In the genomic region with DNA sequence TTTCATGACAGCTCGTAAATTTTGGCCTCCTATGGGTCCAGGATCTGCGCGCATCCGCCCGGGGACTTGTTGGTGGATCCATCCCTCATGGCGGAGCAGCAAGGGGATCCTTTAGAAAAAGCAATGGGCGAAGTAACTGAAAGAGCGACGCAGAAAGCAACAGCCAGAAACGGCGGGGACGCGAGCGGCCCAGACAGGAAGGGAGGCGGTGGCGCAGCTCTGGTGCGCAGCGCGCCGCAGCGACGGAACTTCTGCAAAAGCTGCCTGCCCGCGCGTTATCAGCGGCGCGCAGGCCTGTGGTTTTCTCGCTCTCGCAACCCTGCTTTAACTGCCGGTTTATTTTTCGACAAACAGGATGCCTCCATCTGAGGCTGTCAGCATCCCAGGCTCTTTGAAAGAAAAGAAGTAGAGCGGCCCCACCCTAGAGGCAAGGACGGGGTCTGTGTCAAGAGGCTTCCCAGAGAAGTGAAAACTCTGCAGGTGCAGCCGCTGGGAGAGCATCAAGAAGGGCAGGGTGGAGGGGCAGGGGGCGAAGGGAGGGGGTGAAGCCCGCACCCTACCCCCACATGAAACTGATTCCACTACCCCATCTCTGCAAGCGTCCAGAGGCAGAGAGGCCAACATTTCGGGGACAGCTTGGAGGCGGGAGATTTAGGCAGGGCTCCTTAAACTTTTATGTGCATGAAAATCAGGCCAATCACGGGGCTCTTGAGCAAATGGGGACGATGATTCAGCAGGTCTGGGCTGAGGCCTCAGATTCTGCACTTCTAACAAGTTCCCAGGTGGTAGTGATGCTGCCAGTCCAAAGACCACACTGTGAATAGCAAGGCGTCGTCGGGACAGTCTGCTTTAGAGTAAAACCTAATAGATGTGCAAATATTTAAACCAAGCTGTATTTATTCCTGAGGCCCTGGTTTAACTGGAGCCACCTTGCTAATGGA, we compare ENCODE assay signal across 8 cellular contexts. TPM values are rescaled to one million over a fixed set of nuclear protein-coding genes. Genes with fewer than 3 reads are reported as not detected.
DNase-seq lines count a peak whose midpoint lies in the region; ATAC-seq, FAIRE-seq and TF ChIP-seq lines count a peak whose summit lies in the region.

No MANE protein-coding gene starts in this region.

- H3K4me3 ChIP-seq in sigmoid colon: peak overlapping the region in 1 of 4 donors; percentile 14

- TF ChIP-seq CTCF in GM13976 (IDR thresholded peaks at IDR 0.05; ENCODE audit: borderline replicate concordance, control extremely low read depth, extremely low read depth, insufficient read depth, missing control alignments): peak; percentile 4
- no peak for TF ChIP-seq CTCF in sigmoid colon (IDR thresholded peaks at IDR 0.05)

- peak; percentile 82 for ATAC-seq in HG02759 (IDR thresholded peaks at IDR 0.05; ENCODE audit: unreplicated experiment)
- ATAC-seq in left ventricle myocardium superior: peak; percentile 85

- H3K9me3 ChIP-seq in sigmoid colon: no peaks in the 10 kb centered on the region

- no peaks in the 10 kb centered on the region for H3K36me3 ChIP-seq in sigmoid colon

- in situ Hi-C loops in GM13976 (cut with MboI; ENCODE audit: low sequenced_read_pairs, unreplicated experiment): no loop called here

- peak overlapping the region in 1 of 4 donors; percentile 31 for H3K27ac ChIP-seq in sigmoid colon

- no peak for TF ChIP-seq POLR2A in sigmoid colon (IDR thresholded peaks at IDR 0.05)

- no peak for FAIRE-seq in RCC 7860 (lab: Jason Lieb, UNC)

- peaks cover 0 to 10% (median 0%) of the 10 kb centered on the region in 4 donors for H3K4me1 ChIP-seq in sigmoid colon

- no peaks in the 10 kb centered on the region for H3K27me3 ChIP-seq in sigmoid colon

- intact Hi-C loops in left ventricle myocardium superior (cut with micrococcal nuclease): no loop called here
- intact Hi-C loops in sigmoid colon (cut with DNase I): no loop called here

- WGBS in sigmoid colon, 2 donors: 10 to 22% methylated on average over 45 of the region's 45 CpGs

- no peak for TF ChIP-seq EP300 in sigmoid colon (IDR thresholded peaks at IDR 0.05)

- DNase-seq in GM13976 (ENCODE audit: low spot score) (peak; percentile 75), activated gamma-delta T cell treated with Interleukin-2 at 50 U/mL for 16 hours (peak; percentile 86), left ventricle myocardium superior (peak; percentile 80), sigmoid colon (peak; percentile 71), RCC 7860 (ENCODE audit: low spot score) (no peak), NCI-H446 (lab: John Stamatoyannopoulos, UW) (no peak)

TF ChIP-seq in PFSK-1, 5 proteins besides CTCF, POLR2A, EP300 and RAD21:
- TF ChIP-seq POLR2AphosphoS5 (IDR thresholded peaks at IDR 0.05; ENCODE audit: low read depth, low read length) (no peak), FOXP2 (optimal IDR thresholded peaks at IDR 0.05; ENCODE audit: borderline replicate concordance, extremely low read depth, extremely low read length, insufficient read depth) (peak; percentile 10), TAF1 (IDR thresholded peaks at IDR 0.05; ENCODE audit: borderline replicate concordance, insufficient read depth, low read length) (no peak), SIN3A (IDR thresholded peaks at IDR 0.05; ENCODE audit: borderline replicate concordance, insufficient read depth, low read length) (no peak)
- TF ChIP-seq, protein P1, sequence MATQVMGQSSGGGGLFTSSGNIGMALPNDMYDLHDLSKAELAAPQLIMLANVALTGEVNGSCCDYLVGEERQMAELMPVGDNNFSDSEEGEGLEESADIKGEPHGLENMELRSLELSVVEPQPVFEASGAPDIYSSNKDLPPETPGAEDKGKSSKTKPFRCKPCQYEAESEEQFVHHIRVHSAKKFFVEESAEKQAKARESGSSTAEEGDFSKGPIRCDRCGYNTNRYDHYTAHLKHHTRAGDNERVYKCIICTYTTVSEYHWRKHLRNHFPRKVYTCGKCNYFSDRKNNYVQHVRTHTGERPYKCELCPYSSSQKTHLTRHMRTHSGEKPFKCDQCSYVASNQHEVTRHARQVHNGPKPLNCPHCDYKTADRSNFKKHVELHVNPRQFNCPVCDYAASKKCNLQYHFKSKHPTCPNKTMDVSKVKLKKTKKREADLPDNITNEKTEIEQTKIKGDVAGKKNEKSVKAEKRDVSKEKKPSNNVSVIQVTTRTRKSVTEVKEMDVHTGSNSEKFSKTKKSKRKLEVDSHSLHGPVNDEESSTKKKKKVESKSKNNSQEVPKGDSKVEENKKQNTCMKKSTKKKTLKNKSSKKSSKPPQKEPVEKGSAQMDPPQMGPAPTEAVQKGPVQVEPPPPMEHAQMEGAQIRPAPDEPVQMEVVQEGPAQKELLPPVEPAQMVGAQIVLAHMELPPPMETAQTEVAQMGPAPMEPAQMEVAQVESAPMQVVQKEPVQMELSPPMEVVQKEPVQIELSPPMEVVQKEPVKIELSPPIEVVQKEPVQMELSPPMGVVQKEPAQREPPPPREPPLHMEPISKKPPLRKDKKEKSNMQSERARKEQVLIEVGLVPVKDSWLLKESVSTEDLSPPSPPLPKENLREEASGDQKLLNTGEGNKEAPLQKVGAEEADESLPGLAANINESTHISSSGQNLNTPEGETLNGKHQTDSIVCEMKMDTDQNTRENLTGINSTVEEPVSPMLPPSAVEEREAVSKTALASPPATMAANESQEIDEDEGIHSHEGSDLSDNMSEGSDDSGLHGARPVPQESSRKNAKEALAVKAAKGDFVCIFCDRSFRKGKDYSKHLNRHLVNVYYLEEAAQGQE (IDR thresholded peaks at IDR 0.05; ENCODE audit: insufficient read depth in 1 of 2, low read depth in 2 of 2, low read length in 2 of 2): no peak
TF ChIP-seq in PFSK-1: peak in this region for 1.

RNA-seq across cellular contexts. Expression of gene RUNX1, which starts 22.2 kb away (rescaled TPM):
- 22.7 TPM for polyA plus RNA-seq in PFSK-1 (2012; ENCODE audit: insufficient read length, low read depth)
- total RNA-seq in left ventricle myocardium superior (2.2 TPM), sigmoid colon (10 to 100 TPM in 1 of 4 donors, 1 to 10 TPM in 3; 5.7 to 23.3 (median 8.4) TPM)
- 10 to 100 TPM in 1 of 3 donors, 1 to 10 TPM in 2; 2.8 to 11.9 (median 4.2) TPM for polyA plus RNA-seq in sigmoid colon

Comparison
In these comparisons a context has a peak if more than half of its experiments do, and no peak if none do; other contexts are left out.
1. DNase-seq: peak in GM13976 (single experiment), activated gamma-delta T cell treated with Interleukin-2 at 50 U/mL for 16 hours (single experiment), left ventricle myocardium superior (single experiment) and sigmoid colon (single experiment); none in RCC 7860 (single experiment) and NCI-H446 (0 of 2).